1 cellular context compared by ENCODE assay signal in the genomic region with DNA sequence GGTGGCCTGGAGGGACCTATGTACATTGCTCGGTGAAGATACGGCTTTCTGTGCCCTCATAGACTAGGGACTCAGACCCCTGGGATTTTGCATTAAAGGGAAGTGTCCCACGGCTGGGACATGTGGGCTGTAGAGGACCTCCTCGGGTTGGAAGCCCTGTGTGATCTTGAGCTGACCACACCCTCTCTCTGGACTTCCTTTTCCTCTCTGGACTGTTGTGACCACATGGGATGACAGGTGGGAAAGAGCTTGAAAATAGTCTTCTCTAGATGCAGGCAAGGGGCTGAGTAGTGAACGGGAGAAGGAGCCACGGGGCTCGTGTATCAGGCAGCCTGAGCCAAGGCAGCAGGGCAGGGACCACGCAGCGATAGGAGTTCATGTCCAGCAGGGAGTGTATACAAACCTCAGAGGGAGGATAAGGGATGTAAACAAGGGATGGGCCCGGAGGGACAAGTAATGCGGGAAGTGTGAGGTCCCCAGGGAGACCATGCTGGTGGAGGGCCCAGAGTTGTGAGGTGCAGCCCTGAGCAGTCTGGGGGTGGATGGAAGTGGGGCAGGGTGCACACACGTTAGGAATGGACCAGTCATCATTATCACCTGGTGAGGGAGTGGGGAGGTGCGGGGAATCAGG.
TF ChIP-seq lines count a peak whose summit lies in the region.

No MANE protein-coding gene starts in this region.

TF ChIP-seq in HEK293, 187 proteins besides CTCF, POLR2A, EP300 and RAD21:
- no peak for TF ChIP-seq ZNF350 (tag by site-specific recombination; IDR thresholded peaks at IDR 0.05)
- peak; percentile 52; the same call in 1 of the 2 replicates for TF ChIP-seq ZIC2 (tag by site-specific recombination; IDR thresholded peaks at IDR 0.05)
- TF ChIP-seq ZBTB48 (tag by site-specific recombination; IDR thresholded peaks at IDR 0.05), result 0 out of 2 replicates have a peak, but pooled peaks have one; percentile 27
- TF ChIP-seq, protein P1, sequence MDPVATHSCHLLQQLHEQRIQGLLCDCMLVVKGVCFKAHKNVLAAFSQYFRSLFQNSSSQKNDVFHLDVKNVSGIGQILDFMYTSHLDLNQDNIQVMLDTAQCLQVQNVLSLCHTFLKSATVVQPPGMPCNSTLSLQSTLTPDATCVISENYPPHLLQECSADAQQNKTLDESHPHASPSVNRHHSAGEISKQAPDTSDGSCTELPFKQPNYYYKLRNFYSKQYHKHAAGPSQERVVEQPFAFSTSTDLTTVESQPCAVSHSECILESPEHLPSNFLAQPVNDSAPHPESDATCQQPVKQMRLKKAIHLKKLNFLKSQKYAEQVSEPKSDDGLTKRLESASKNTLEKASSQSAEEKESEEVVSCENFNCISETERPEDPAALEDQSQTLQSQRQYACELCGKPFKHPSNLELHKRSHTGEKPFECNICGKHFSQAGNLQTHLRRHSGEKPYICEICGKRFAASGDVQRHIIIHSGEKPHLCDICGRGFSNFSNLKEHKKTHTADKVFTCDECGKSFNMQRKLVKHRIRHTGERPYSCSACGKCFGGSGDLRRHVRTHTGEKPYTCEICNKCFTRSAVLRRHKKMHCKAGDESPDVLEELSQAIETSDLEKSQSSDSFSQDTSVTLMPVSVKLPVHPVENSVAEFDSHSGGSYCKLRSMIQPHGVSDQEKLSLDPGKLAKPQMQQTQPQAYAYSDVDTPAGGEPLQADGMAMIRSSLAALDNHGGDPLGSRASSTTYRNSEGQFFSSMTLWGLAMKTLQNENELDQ (tag by site-specific recombination; IDR thresholded peaks at IDR 0.05; ENCODE audit: low read depth), result no peak
- TF ChIP-seq ZNF335 (tag by site-specific recombination; conservative IDR thresholded peaks at IDR 0.05), result no peak
- no peak for TF ChIP-seq ZNF830 (tag by site-specific recombination; IDR thresholded peaks at IDR 0.05; ENCODE audit: low read depth)
